Comparison of ENCODE assay signal across 1 cellular context in the genomic region with DNA sequence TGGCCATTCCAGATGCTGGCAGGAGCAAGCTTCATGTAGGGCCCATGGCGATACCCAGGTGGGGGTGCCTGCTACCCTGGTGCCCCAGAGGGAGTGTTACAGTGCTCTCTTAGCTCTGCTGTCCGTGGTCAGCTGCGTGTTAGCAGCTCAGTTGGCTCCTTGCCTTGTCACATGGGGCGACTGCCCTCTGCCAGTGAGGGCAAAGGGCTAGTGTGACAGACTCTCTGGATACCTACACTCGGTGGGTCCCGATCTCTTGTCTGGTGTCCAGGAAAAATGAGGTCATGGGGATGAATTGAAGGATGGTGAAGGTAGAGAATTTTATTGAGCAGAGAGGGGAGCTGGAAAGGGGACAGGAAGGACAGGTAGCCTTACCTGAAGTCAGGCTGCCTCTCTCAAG.
TF ChIP-seq lines count a peak whose summit lies in the region.

No MANE protein-coding gene starts in this region.

TF ChIP-seq in HepG2, 621 proteins besides CTCF, POLR2A, EP300 and RAD21 (continued from another document):
- TF ChIP-seq, protein P1, sequence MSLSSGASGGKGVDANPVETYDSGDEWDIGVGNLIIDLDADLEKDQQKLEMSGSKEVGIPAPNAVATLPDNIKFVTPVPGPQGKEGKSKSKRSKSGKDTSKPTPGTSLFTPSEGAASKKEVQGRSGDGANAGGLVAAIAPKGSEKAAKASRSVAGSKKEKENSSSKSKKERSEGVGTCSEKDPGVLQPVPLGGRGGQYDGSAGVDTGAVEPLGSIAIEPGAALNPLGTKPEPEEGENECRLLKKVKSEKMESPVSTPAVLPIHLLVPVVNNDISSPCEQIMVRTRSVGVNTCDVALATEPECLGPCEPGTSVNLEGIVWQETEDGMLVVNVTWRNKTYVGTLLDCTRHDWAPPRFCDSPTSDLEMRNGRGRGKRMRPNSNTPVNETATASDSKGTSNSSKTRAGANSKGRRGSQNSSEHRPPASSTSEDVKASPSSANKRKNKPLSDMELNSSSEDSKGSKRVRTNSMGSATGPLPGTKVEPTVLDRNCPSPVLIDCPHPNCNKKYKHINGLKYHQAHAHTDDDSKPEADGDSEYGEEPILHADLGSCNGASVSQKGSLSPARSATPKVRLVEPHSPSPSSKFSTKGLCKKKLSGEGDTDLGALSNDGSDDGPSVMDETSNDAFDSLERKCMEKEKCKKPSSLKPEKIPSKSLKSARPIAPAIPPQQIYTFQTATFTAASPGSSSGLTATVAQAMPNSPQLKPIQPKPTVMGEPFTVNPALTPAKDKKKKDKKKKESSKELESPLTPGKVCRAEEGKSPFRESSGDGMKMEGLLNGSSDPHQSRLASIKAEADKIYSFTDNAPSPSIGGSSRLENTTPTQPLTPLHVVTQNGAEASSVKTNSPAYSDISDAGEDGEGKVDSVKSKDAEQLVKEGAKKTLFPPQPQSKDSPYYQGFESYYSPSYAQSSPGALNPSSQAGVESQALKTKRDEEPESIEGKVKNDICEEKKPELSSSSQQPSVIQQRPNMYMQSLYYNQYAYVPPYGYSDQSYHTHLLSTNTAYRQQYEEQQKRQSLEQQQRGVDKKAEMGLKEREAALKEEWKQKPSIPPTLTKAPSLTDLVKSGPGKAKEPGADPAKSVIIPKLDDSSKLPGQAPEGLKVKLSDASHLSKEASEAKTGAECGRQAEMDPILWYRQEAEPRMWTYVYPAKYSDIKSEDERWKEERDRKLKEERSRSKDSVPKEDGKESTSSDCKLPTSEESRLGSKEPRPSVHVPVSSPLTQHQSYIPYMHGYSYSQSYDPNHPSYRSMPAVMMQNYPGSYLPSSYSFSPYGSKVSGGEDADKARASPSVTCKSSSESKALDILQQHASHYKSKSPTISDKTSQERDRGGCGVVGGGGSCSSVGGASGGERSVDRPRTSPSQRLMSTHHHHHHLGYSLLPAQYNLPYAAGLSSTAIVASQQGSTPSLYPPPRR (CRISPR knock-in tag; IDR thresholded peaks at IDR 0.05; ENCODE audit: borderline replicate concordance): no peak
- TF ChIP-seq ZNF660 (CRISPR knock-in tag; IDR thresholded peaks at IDR 0.05; ENCODE audit: borderline replicate concordance, low read depth) (no peak), HMG20A (CRISPR knock-in tag; IDR thresholded peaks at IDR 0.05; ENCODE audit: borderline replicate concordance) (no peak), ARNTL (CRISPR knock-in tag; IDR thresholded peaks at IDR 0.05) (no peak), BHLHE40 (IDR thresholded peaks at IDR 0.05; ENCODE audit: low read length) (no peak), TARDBP (CRISPR knock-in tag; IDR thresholded peaks at IDR 0.05) (no peak)
